In the genomic region with DNA sequence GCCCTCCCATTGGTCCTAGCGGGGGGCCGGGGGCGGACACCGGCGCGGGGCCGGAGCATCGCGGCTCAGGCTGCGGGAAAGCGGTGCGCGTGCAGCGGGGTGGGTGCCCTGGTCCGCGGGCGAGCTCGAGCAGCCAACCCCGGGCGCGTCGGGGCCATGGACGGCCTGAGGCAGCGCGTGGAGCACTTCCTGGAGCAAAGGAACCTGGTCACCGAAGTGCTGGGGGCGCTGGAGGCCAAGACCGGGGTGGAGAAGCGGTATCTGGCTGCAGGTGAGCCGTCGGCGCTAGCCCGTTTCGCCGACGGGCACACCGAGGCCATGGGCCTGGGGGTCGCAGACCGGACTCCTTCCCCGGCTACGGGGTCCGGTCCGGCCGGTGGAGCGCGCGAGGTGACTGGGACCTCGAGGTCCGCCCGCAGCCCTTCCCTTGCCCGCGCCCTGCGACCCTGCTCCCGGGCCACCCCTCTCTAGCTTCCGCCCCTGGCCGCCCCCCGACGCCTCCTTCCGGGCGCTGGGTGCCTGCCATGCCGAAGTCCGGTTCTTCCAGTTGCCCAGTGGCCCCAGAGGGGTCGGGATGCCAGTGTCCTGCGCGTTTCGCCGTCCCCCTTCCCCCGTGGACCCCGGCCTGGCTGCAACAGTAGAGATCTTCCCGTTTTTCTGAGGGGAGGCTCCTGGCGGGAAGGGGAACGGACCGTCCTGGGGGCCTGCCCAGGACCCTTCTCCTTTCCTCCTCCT, we compare ENCODE assay signal across 8 cellular contexts.
A peak's percentile ranks its signal among the peaks of the same experiment; 100 is the strongest.
DNase-seq lines count a peak whose midpoint lies in the region; ATAC-seq and TF ChIP-seq lines count a peak whose summit lies in the region.

A gene (plus strand): TSS at position 68 of the 735 bp plus-strand sequence. CDS start 89 bp downstream, at position 157.

- peak within 1 kb of the TSS; percentile 32 for H3K9ac ChIP-seq in HUES6 (ENCODE audit: low read length)

- H3K27ac ChIP-seq in HUES6 (ENCODE audit: low read depth, low read length) (no peak within 1 kb of the TSS), muscle layer of duodenum (ENCODE audit: low read length) (peak within 1 kb of the TSS; percentile 72)

- H3K27me3 ChIP-seq in HUES6 (ENCODE audit: control insufficient read depth, insufficient read depth, low read length) (peaks cover 43% of the 10 kb centered on the region), muscle layer of duodenum (ENCODE audit: low read depth, low read length) (no peaks in the 10 kb centered on the region)

- H3K9me3 ChIP-seq in HUES6 (ENCODE audit: control insufficient read depth, insufficient read depth, low read depth, low read length) (no peaks in the 10 kb centered on the region), muscle layer of duodenum (ENCODE audit: control insufficient read depth in 1 of 2, low read length in 2 of 2) (no peaks in the 10 kb centered on the region)

- peaks cover 18% of the 10 kb centered on the region for H3K4me1 Mint-ChIP-seq in central memory CD8-positive, alpha-beta T cell

- peak within 1 kb of the TSS; percentile 82 for H3K4me3 Mint-ChIP-seq in central memory CD8-positive, alpha-beta T cell

- TF ChIP-seq CTCF in AG04449 (IDR thresholded peaks at IDR 0.05; ENCODE audit: insufficient read depth, low read length, missing control alignments), result no peak

- peak within 1 kb of the TSS; percentile 72 for H3K4me3 ChIP-seq in AG04449 (ENCODE audit: low read depth, low read length)
- peak within 1 kb of the TSS; percentile 83 for H3K4me3 ChIP-seq in HUES6 (ENCODE audit: low read depth, low read length)
- H3K4me3 ChIP-seq in muscle layer of duodenum (ENCODE audit: low read depth in 1 of 2, low read length in 2 of 2), result peak within 1 kb of the TSS; percentile 61 to 75

- DNase-seq in AG04449 (ENCODE audit: low read depth, low spot score) (no peak), NCI-H2196 (lab: John Stamatoyannopoulos, UW; ENCODE audit: unreplicated experiment) (no peak), RKO (ENCODE audit: low spot score) (no peak), NCI-H1930 (lab: John Stamatoyannopoulos, UW) (no peak)
- no peak for DNase-seq in central memory CD8-positive, alpha-beta T cell (ENCODE audit: low spot score in 2 of 2)
- no peak for DNase-seq in activated CD4-positive, alpha-beta T cell treated with anti-CD3 and anti-CD28 coated beads, Interleukin-2, amount 50 U/mL, for 48 hours

- CTCF ChIA-PET in AG04449 (lab: Yijun Ruan, JAX), result interaction anchor here (1.9 to 2.6 kb wide), 2 partner anchors 12 to 13 kb away, joined by 4 to 9 read pairs; no protein-coding TSS in a partner anchor

- H3K27ac Mint-ChIP-seq in central memory CD8-positive, alpha-beta T cell (ENCODE audit: low read depth), result peak within 1 kb of the TSS; percentile 35

- H3K27me3 Mint-ChIP-seq in central memory CD8-positive, alpha-beta T cell, result no peaks in the 10 kb centered on the region

- H3K36me3 Mint-ChIP-seq in central memory CD8-positive, alpha-beta T cell (ENCODE audit: insufficient read depth), result peaks cover 5% of the 10 kb centered on the region

- H3K4me1 ChIP-seq in HUES6 (ENCODE audit: control insufficient read depth, insufficient read depth, low read length) (peaks cover 5% of the 10 kb centered on the region; the same call in 1 of the 2 replicates), muscle layer of duodenum (ENCODE audit: control insufficient read depth in 1 of 2, insufficient read depth in 2 of 2, low read length in 2 of 2) (peaks cover 0 to 18% of the 10 kb centered on the region in 2 donors)

- peak; percentile 15 for ATAC-seq in central memory CD8-positive, alpha-beta T cell (replicated peaks; ENCODE audit: extremely low read depth, poor library complexity, severe bottlenecking)

- no peaks in the 10 kb centered on the region for H3K9me3 Mint-ChIP-seq in central memory CD8-positive, alpha-beta T cell

- H3K36me3 ChIP-seq in HUES6 (ENCODE audit: control insufficient read depth, insufficient read depth, low read length) (no peaks in the 10 kb centered on the region), muscle layer of duodenum (ENCODE audit: control insufficient read depth in 1 of 2, insufficient read depth in 2 of 2, low read length in 2 of 2) (no peaks in the 10 kb centered on the region)

- POLR2A ChIA-PET in AG04449 (lab: Yijun Ruan, JAX), result interaction anchor here (0.5 to 0.8 kb wide), 4 partner anchors 19 to 249 kb away, joined by 3 to 5 read pairs (median 4); a partner anchor contains a TSS
